ENCODE assay signal across 1 cellular context in genomic region chrX:136115909-136116297, GRCh38.
TF ChIP-seq lines count a peak whose summit lies in the region.

No MANE protein-coding gene starts in this region.

TF ChIP-seq in K562, 482 proteins besides CTCF, POLR2A, EP300 and RAD21 (continued from another document):
- no peak for TF ChIP-seq TSHZ1 (CRISPR knock-in tag; IDR thresholded peaks at IDR 0.05)
TF ChIP-seq in K562: peak in this region for 1.
